10 cellular contexts compared by ENCODE assay signal in genomic region chr22:26479043-26479791, GRCh38. TPM values are rescaled to one million over a fixed set of nuclear protein-coding genes. Genes with fewer than 3 reads are reported as not detected.
DNase-seq lines count a peak whose midpoint lies in the region; ATAC-seq and TF ChIP-seq lines count a peak whose summit lies in the region.
"Had no signal": no experiment of that assay in that cellular context is flagged by ENCODE, and none has a peak within 500 bp of the region (broad histone marks: within the 10 kb centered on the region; RNA-seq: fewer than 3 reads in every experiment).

No MANE protein-coding gene starts in this region.

- no peaks in the 10 kb centered on the region for H3K9me3 Mint-ChIP-seq in stimulated activated memory B cell treated with anti-CD40 and anti-IgM and Interleukin-4, amounts not matched to agents 10 μg/mL and 1 μg/mL and 100 μg/mL, for 72 hours

- H3K4me3 ChIP-seq in Peyer's patch, result peak overlapping the region; percentile 5 to 29 (median 26)
- peak overlapping the region in 1 of 2 donors; percentile 5 for H3K4me3 ChIP-seq in esophagus (ENCODE audit: low read depth in 1 of 2, low read length in 2 of 2)
- peak overlapping the region in 1 of 2 donors; percentile 4 for H3K4me3 ChIP-seq in foreskin fibroblast (ENCODE audit: low read depth in 1 of 2, low read length in 2 of 2)
- no peak overlapping the region for H3K4me3 ChIP-seq in MG63

- peak; percentile 44 for DNase-seq in SIG-M5 treated with dmso at 0.1 percent for 504 hours (lab: John Stamatoyannopoulos, UW; ENCODE audit: unreplicated experiment)
- DNase-seq in SIG-M5 (lab: John Stamatoyannopoulos, UW), result no peak
- no peak for DNase-seq in Peyer's patch
- DNase-seq in T1000 (lab: John Stamatoyannopoulos, UW), result no peak
- no peak for DNase-seq in foreskin fibroblast
- no peak for DNase-seq in MG63
- DNase-seq: effector CD4-positive, alpha-beta T cell; NCI-H1436 treated with DMSO at 0.1 percent for 48 hours had no signal

- H3K36me3 ChIP-seq in Peyer's patch, result peaks cover 0 to 34% (median 0%) of the 10 kb centered on the region in 3 donors
- peaks cover 2% of the 10 kb centered on the region in 2 donors for H3K36me3 ChIP-seq in esophagus (ENCODE audit: control insufficient read depth in 2 of 2, insufficient read depth in 2 of 2, low read length in 1 of 2)
- peaks cover 33% of the 10 kb centered on the region for H3K36me3 ChIP-seq in MG63

- H3K36me3 Mint-ChIP-seq in stimulated activated memory B cell treated with anti-CD40 and anti-IgM and Interleukin-4, amounts not matched to agents 10 μg/mL and 1 μg/mL and 100 μg/mL, for 72 hours, result peaks cover 26% of the 10 kb centered on the region

- peaks cover 0 to 45% (median 16%) of the 10 kb centered on the region in 4 donors for H3K4me1 ChIP-seq in Peyer's patch
- H3K4me1 ChIP-seq in esophagus (ENCODE audit: control insufficient read depth in 2 of 2, insufficient read depth in 2 of 2, low read length in 1 of 2), result peaks cover 2 to 12% of the 10 kb centered on the region in 2 donors

- H3K27me3 Mint-ChIP-seq in stimulated activated memory B cell treated with anti-CD40 and anti-IgM and Interleukin-4, amounts not matched to agents 10 μg/mL and 1 μg/mL and 100 μg/mL, for 72 hours, result no peaks in the 10 kb centered on the region

- H3K4me1 Mint-ChIP-seq in stimulated activated memory B cell treated with anti-CD40 and anti-IgM and Interleukin-4, amounts not matched to agents 10 μg/mL and 1 μg/mL and 100 μg/mL, for 72 hours, result peaks cover 64% of the 10 kb centered on the region

- H3K27ac ChIP-seq in Peyer's patch (peak overlapping the region; percentile 2 to 52 (median 20)), esophagus (ENCODE audit: low read depth in 2 of 2, low read length in 1 of 2) (peak overlapping the region; percentile 46 to 63)

- ATAC-seq in stimulated activated memory B cell treated with anti-CD40 and anti-IgM and Interleukin-4, amounts not matched to agents 10 μg/mL and 1 μg/mL and 100 μg/mL, for 72 hours, result no peak

- no peak for TF ChIP-seq POLR2A in Peyer's patch (IDR thresholded peaks at IDR 0.05)

- TF ChIP-seq CTCF in Peyer's patch (IDR thresholded peaks at IDR 0.05), result peak in 2 of 6 experiments; percentile 6 to 12
- TF ChIP-seq CTCF in foreskin fibroblast (IDR thresholded peaks at IDR 0.05; ENCODE audit: low read depth, low read length), result no peak

- peak overlapping the region; percentile 98 for H3K27ac Mint-ChIP-seq in stimulated activated memory B cell treated with anti-CD40 and anti-IgM and Interleukin-4, amounts not matched to agents 10 μg/mL and 1 μg/mL and 100 μg/mL, for 72 hours

- H3K4me3 Mint-ChIP-seq in stimulated activated memory B cell treated with anti-CD40 and anti-IgM and Interleukin-4, amounts not matched to agents 10 μg/mL and 1 μg/mL and 100 μg/mL, for 72 hours, result peak overlapping the region; percentile 67

- H3K27me3 ChIP-seq in Peyer's patch (no peaks in the 10 kb centered on the region), esophagus (ENCODE audit: control insufficient read depth in 1 of 2, insufficient read depth in 2 of 2, low read length in 2 of 2) (no peaks in the 10 kb centered on the region), MG63 (no peaks in the 10 kb centered on the region)

- H3K9me3 ChIP-seq in Peyer's patch (no peaks in the 10 kb centered on the region), esophagus (ENCODE audit: control insufficient read depth in 2 of 2, insufficient read depth in 1 of 2, low read depth in 1 of 2, low read length in 1 of 2) (no peaks in the 10 kb centered on the region), MG63 (no peaks in the 10 kb centered on the region)

- 33 to 35% methylated on average over 12 of the region's 12 CpGs for WGBS in esophagus, 2 donors

RNA-seq across cellular contexts. Expression of gene HPS4, which starts 4.4 kb away (rescaled TPM):
- 10 to 100 TPM; 22.8 to 74.3 (median 47.0) TPM for total RNA-seq in Peyer's patch
- 10 to 100 TPM; 14.8 TPM for polyA plus RNA-seq in esophagus
- total RNA-seq in MG63 (2014; rRNA removed; shearing (Covaris generic); ENCODE audit: low replicate concordance), result 13.0 and 13.9 TPM in 2 replicates

RNA-seq across cellular contexts. Expression of gene SRRD, which starts 4.5 kb away (rescaled TPM):
- 10 to 100 TPM in 2 of 4 donors, 1 to 10 TPM in 2; 4.2 to 17.3 (median 10.1) TPM for total RNA-seq in Peyer's patch
- polyA plus RNA-seq in esophagus, result 10 to 100 TPM in 1 of 2 donors, 1 to 10 TPM in 1; 7.4 to 11.9 TPM
- 18.6 and 30.6 TPM in 2 replicates for total RNA-seq in MG63 (2014; rRNA removed; shearing (Covaris generic); ENCODE audit: low replicate concordance)

RNA-seq across cellular contexts. Expression of gene TFIP11, which starts 33.1 kb away (rescaled TPM):
- 10 to 100 TPM; 24.0 to 46.2 (median 30.8) TPM for total RNA-seq in Peyer's patch
- polyA plus RNA-seq in esophagus, result 10 to 100 TPM; 19.7 to 21.5 TPM
- 37.6 and 51.1 TPM in 2 replicates for total RNA-seq in MG63 (2014; rRNA removed; shearing (Covaris generic); ENCODE audit: low replicate concordance)

RNA-seq across cellular contexts. Expression of gene ASPHD2, which starts 50.2 kb away (rescaled TPM):
- total RNA-seq in Peyer's patch, result 1 to 10 TPM in 3 of 4 donors, under 1 TPM in 1; 0.95 to 6.6 (median 1.4) TPM
- polyA plus RNA-seq in esophagus, result 1 to 10 TPM in 1 of 2 donors, under 1 TPM in 1; 0.43 to 1.5 TPM
- 1.8 and 3.4 TPM in 2 replicates for total RNA-seq in MG63 (2014; rRNA removed; shearing (Covaris generic); ENCODE audit: low replicate concordance)
